ENCODE assay signal across 1 cellular context in genomic region chr15:92809064-92809879, GRCh38.
TF ChIP-seq lines count a peak whose summit lies in the region.

No MANE protein-coding gene starts in this region.

TF ChIP-seq in HEK293, 187 proteins besides CTCF, POLR2A, EP300 and RAD21 (continued from another document):
- TF ChIP-seq, protein P1, sequence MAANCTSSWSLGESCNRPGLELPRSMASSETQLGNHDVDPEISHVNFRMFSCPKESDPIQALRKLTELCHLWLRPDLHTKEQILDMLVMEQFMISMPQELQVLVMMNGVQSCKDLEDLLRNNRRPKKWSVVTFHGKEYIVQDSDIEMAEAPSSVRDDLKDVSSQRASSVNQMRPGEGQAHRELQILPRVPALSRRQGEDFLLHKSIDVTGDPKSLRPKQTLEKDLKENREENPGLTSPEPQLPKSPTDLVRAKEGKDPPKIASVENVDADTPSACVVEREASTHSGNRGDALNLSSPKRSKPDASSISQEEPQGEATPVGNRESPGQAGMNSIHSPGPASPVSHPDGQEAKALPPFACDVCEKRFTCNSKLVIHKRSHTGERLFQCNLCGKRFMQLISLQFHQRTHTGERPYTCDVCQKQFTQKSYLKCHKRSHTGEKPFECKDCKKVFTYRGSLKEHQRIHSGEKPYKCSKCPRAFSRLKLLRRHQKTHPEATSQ (tag by site-specific recombination; IDR thresholded peaks at IDR 0.05) = 0 out of 2 replicates have a peak, but pooled peaks have one; percentile 6
- 0 out of 2 replicates have a peak, but pooled peaks have one; percentile 22 for TF ChIP-seq ZNF513 (tag by site-specific recombination; IDR thresholded peaks at IDR 0.05)
- TF ChIP-seq TCF7L2 (IDR thresholded peaks at IDR 0.05; ENCODE audit: borderline replicate concordance, low read depth, low read length) = peak; percentile 16; the same call in 1 of the 2 replicates
- 0 out of 2 replicates have a peak, but pooled peaks have one; percentile 42 for TF ChIP-seq ZNF404 (tag by site-specific recombination; IDR thresholded peaks at IDR 0.05)
- peak; percentile 66 for TF ChIP-seq SP7 (tag by site-specific recombination; IDR thresholded peaks at IDR 0.05)
- TF ChIP-seq, protein P2, sequence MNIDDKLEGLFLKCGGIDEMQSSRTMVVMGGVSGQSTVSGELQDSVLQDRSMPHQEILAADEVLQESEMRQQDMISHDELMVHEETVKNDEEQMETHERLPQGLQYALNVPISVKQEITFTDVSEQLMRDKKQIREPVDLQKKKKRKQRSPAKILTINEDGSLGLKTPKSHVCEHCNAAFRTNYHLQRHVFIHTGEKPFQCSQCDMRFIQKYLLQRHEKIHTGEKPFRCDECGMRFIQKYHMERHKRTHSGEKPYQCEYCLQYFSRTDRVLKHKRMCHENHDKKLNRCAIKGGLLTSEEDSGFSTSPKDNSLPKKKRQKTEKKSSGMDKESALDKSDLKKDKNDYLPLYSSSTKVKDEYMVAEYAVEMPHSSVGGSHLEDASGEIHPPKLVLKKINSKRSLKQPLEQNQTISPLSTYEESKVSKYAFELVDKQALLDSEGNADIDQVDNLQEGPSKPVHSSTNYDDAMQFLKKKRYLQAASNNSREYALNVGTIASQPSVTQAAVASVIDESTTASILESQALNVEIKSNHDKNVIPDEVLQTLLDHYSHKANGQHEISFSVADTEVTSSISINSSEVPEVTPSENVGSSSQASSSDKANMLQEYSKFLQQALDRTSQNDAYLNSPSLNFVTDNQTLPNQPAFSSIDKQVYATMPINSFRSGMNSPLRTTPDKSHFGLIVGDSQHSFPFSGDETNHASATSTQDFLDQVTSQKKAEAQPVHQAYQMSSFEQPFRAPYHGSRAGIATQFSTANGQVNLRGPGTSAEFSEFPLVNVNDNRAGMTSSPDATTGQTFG (tag by site-specific recombination; IDR thresholded peaks at IDR 0.05; ENCODE audit: borderline replicate concordance) = no peak
- TF ChIP-seq PRDM2 (tag by site-specific recombination; IDR thresholded peaks at IDR 0.05; ENCODE audit: borderline replicate concordance) = no peak
- peak; percentile 91 for TF ChIP-seq ZBTB20 (tag by site-specific recombination; IDR thresholded peaks at IDR 0.05)
- no peak for TF ChIP-seq ZNF174 (tag by site-specific recombination; IDR thresholded peaks at IDR 0.05)
- no peak for TF ChIP-seq GLI4 (tag by site-specific recombination; IDR thresholded peaks at IDR 0.05)
- no peak for TF ChIP-seq ZNF701 (tag by site-specific recombination; IDR thresholded peaks at IDR 0.05)
- no peak for TF ChIP-seq GFI1B (tag by site-specific recombination; IDR thresholded peaks at IDR 0.05)
- 0 out of 2 replicates have a peak, but pooled peaks have one; percentile 18 for TF ChIP-seq SCRT2 (tag by site-specific recombination; IDR thresholded peaks at IDR 0.05)
- TF ChIP-seq, protein P3, sequence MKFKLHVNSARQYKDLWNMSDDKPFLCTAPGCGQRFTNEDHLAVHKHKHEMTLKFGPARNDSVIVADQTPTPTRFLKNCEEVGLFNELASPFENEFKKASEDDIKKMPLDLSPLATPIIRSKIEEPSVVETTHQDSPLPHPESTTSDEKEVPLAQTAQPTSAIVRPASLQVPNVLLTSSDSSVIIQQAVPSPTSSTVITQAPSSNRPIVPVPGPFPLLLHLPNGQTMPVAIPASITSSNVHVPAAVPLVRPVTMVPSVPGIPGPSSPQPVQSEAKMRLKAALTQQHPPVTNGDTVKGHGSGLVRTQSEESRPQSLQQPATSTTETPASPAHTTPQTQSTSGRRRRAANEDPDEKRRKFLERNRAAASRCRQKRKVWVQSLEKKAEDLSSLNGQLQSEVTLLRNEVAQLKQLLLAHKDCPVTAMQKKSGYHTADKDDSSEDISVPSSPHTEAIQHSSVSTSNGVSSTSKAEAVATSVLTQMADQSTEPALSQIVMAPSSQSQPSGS (tag by site-specific recombination; IDR thresholded peaks at IDR 0.05; ENCODE audit: low read depth) = no peak
- no peak for TF ChIP-seq ZNF121 (tag by site-specific recombination; IDR thresholded peaks at IDR 0.05)
- TF ChIP-seq, protein P4, sequence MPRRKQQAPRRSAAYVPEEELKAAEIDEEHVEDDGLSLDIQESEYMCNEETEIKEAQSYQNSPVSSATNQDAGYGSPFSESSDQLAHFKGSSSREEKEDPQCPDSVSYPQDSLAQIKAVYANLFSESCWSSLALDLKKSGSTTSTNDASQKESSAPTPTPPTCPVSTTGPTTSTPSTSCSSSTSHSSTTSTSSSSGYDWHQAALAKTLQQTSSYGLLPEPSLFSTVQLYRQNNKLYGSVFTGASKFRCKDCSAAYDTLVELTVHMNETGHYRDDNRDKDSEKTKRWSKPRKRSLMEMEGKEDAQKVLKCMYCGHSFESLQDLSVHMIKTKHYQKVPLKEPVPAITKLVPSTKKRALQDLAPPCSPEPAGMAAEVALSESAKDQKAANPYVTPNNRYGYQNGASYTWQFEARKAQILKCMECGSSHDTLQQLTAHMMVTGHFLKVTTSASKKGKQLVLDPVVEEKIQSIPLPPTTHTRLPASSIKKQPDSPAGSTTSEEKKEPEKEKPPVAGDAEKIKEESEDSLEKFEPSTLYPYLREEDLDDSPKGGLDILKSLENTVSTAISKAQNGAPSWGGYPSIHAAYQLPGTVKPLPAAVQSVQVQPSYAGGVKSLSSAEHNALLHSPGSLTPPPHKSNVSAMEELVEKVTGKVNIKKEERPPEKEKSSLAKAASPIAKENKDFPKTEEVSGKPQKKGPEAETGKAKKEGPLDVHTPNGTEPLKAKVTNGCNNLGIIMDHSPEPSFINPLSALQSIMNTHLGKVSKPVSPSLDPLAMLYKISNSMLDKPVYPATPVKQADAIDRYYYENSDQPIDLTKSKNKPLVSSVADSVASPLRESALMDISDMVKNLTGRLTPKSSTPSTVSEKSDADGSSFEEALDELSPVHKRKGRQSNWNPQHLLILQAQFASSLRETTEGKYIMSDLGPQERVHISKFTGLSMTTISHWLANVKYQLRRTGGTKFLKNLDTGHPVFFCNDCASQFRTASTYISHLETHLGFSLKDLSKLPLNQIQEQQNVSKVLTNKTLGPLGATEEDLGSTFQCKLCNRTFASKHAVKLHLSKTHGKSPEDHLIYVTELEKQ (tag by site-specific recombination; IDR thresholded peaks at IDR 0.05; ENCODE audit: borderline replicate concordance) = no peak; the same call in 1 of the 2 replicates
- peak; percentile 53; the same call in 1 of the 2 replicates for TF ChIP-seq ZFP37 (tag by site-specific recombination; IDR thresholded peaks at IDR 0.05)
- no peak for TF ChIP-seq ZNF560 (tag by site-specific recombination; IDR thresholded peaks at IDR 0.05; ENCODE audit: borderline replicate concordance)
